ENCODE assay signal across 17 cellular contexts in the genomic region with DNA sequence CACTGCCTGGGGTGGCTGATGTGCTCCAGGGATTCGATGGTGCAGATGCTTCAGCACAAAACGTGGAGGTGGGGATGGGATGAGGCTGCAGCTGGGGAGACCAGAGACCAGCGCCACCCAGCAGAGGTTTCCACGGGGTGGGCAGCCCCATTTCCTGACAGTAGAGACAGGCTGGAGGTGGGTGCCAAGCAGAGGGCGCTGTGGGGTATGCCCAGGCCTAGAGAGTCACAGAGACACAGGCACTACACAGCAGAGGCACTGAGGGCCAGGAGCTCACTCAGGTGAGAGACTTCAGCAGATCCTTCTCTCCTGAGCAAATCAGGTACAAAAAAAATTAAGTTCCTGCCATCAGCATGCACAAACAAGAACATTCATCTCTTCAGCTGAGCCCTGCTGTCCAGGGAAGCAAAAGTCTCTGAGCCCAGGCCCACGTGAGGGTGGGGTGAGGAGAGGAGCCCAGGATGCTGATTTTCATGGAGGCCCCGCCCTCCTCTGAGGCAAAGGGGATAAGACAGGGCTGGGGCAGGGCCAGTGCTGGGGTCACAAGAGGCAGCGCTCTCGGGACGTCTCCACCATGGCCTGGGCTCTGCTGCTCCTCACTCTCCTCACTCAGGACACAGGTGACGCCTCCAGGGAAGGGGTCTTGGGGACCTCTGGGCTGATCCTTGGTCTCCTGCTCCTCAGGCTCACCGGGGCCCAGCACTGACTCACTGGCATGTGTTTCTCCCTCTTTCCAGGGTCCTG. TPM values are rescaled to one million over a fixed set of nuclear protein-coding genes. Genes with fewer than 3 reads are reported as not detected.
DNase-seq lines count a peak whose midpoint lies in the region; ATAC-seq and TF ChIP-seq lines count a peak whose summit lies in the region.
"Had no signal": no experiment of that assay in that cellular context is flagged by ENCODE, and none has a peak within 500 bp of the region (broad histone marks: within the 10 kb centered on the region; RNA-seq: fewer than 3 reads in every experiment).

No MANE protein-coding gene starts in this region.

- H3K9me3 Mint-ChIP-seq in endodermal cell: no peaks in the 10 kb centered on the region
- no peaks in the 10 kb centered on the region for H3K9me3 Mint-ChIP-seq in stimulated activated memory B cell treated with anti-CD40 and anti-IgM and Interleukin-4, amounts not matched to agents 10 μg/mL and 1 μg/mL and 100 μg/mL, for 72 hours
- no peaks in the 10 kb centered on the region for H3K9me3 Mint-ChIP-seq in stimulated activated naive CD8-positive, alpha-beta T cell treated with anti-CD3 and anti-CD28 coated beads, Interleukin-15, amount 100 ng/mL, for 72 hours
- H3K9me3 Mint-ChIP-seq: CD14-positive monocyte had no signal

- H3K4me1 Mint-ChIP-seq in endodermal cell: no peaks in the 10 kb centered on the region
- H3K4me1 Mint-ChIP-seq in stimulated activated memory B cell treated with anti-CD40 and anti-IgM and Interleukin-4, amounts not matched to agents 10 μg/mL and 1 μg/mL and 100 μg/mL, for 72 hours: peaks cover 40% of the 10 kb centered on the region
- H3K4me1 Mint-ChIP-seq in stimulated activated naive CD8-positive, alpha-beta T cell treated with anti-CD3 and anti-CD28 coated beads, Interleukin-15, amount 100 ng/mL, for 72 hours: no peaks in the 10 kb centered on the region

- H3K9ac ChIP-seq in Loucy (ENCODE audit: low read depth, low read length, poor library complexity, severe bottlenecking) (no peak overlapping the region), endodermal cell (ENCODE audit: extremely low read depth, low read length, poor library complexity, severe bottlenecking) (no peak overlapping the region)

- H3K4me2 ChIP-seq in Loucy (ENCODE audit: low read depth, low read length, poor library complexity, severe bottlenecking): no peak overlapping the region

- no peaks in the 10 kb centered on the region for H3K36me3 Mint-ChIP-seq in endodermal cell (ENCODE audit: low read depth)
- no peaks in the 10 kb centered on the region for H3K36me3 Mint-ChIP-seq in stimulated activated memory B cell treated with anti-CD40 and anti-IgM and Interleukin-4, amounts not matched to agents 10 μg/mL and 1 μg/mL and 100 μg/mL, for 72 hours
- H3K36me3 Mint-ChIP-seq: CD14-positive monocyte had no signal

- H3K27me3 Mint-ChIP-seq in endodermal cell (ENCODE audit: insufficient read depth): peaks cover 83% of the 10 kb centered on the region
- H3K27me3 Mint-ChIP-seq in stimulated activated memory B cell treated with anti-CD40 and anti-IgM and Interleukin-4, amounts not matched to agents 10 μg/mL and 1 μg/mL and 100 μg/mL, for 72 hours: no peaks in the 10 kb centered on the region
- H3K27me3 Mint-ChIP-seq in stimulated activated naive CD8-positive, alpha-beta T cell treated with anti-CD3 and anti-CD28 coated beads, Interleukin-15, amount 100 ng/mL, for 72 hours: no peaks in the 10 kb centered on the region

- H3K4me1 ChIP-seq in right cardiac atrium (ENCODE audit: control insufficient read depth, insufficient read depth, low read length) (no peaks in the 10 kb centered on the region), heart right ventricle (peaks cover 0 to 5% (median 0%) of the 10 kb centered on the region in 9 donors), Loucy (ENCODE audit: insufficient read depth, low read length, poor library complexity, severe bottlenecking) (peaks cover 4% of the 10 kb centered on the region), endodermal cell (ENCODE audit: control insufficient read depth, insufficient read depth, low read length) (no peaks in the 10 kb centered on the region)

- H3K36me3 ChIP-seq in heart right ventricle (no peaks in the 10 kb centered on the region), Loucy (ENCODE audit: insufficient read depth, low read length) (no peaks in the 10 kb centered on the region), endodermal cell (ENCODE audit: control insufficient read depth, insufficient read depth, low read length) (no peaks in the 10 kb centered on the region)

- no peak overlapping the region for H3K27ac Mint-ChIP-seq in endodermal cell
- no peak overlapping the region for H3K27ac Mint-ChIP-seq in stimulated activated memory B cell treated with anti-CD40 and anti-IgM and Interleukin-4, amounts not matched to agents 10 μg/mL and 1 μg/mL and 100 μg/mL, for 72 hours
- no peak overlapping the region for H3K27ac Mint-ChIP-seq in stimulated activated naive CD8-positive, alpha-beta T cell treated with anti-CD3 and anti-CD28 coated beads, Interleukin-15, amount 100 ng/mL, for 72 hours

- H3K27me3 ChIP-seq in right cardiac atrium (ENCODE audit: control insufficient read depth, insufficient read depth) (no peaks in the 10 kb centered on the region), heart right ventricle (peaks cover 0 to 13% (median 4%) of the 10 kb centered on the region in 7 donors), Loucy (ENCODE audit: insufficient read depth, low read length, poor library complexity, severe bottlenecking) (no peaks in the 10 kb centered on the region), endodermal cell (ENCODE audit: control insufficient read depth, insufficient read depth, low read length, poor library complexity, severe bottlenecking) (peaks cover 11% of the 10 kb centered on the region)

- no peak for ATAC-seq in right cardiac atrium
- no peak for ATAC-seq in heart right ventricle
- ATAC-seq in stimulated activated memory B cell treated with anti-CD40 and anti-IgM and Interleukin-4, amounts not matched to agents 10 μg/mL and 1 μg/mL and 100 μg/mL, for 72 hours: no peak
- ATAC-seq in GM21528 (IDR thresholded peaks at IDR 0.05; ENCODE audit: low FRiP score, unreplicated experiment): no peak
- no peak for ATAC-seq in GM21737 (IDR thresholded peaks at IDR 0.05; ENCODE audit: unreplicated experiment)
- no peak for ATAC-seq in stimulated activated naive CD8-positive, alpha-beta T cell treated with anti-CD3 and anti-CD28 coated beads, Interleukin-15, amount 100 ng/mL, for 72 hours

- TF ChIP-seq CTCF in heart right ventricle (IDR thresholded peaks at IDR 0.05) (no peak), Loucy (conservative IDR thresholded peaks at IDR 0.05; ENCODE audit: low read length) (peak; percentile 51), endodermal cell (conservative IDR thresholded peaks at IDR 0.05) (peak; percentile 31)

- peak in 2 of 3 donors; percentile 43 to 45 for DNase-seq in right cardiac atrium
- DNase-seq in heart right ventricle: no peak
- peak; percentile 69 for DNase-seq in endodermal cell
- no peak for DNase-seq in stimulated activated naive CD8-positive, alpha-beta T cell treated with anti-CD3 and anti-CD28 coated beads, Interleukin-15, amount 100 ng/mL, for 72 hours
- DNase-seq: DMS 273 treated with DMSO at 0.1 percent for 48 hours, EL, NCI-H1930, NCI-H2171 treated with DMSO at 0.1 percent for 48 hours, NCI-H446 treated with DMSO at 0.1 percent for 48 hours, NCI-H774 had no signal

- WGBS in right cardiac atrium: 81% methylated on average over 12 of the region's 12 CpGs
- WGBS in heart right ventricle, 2 donors: 73 to 81% methylated on average over 12 of the region's 12 CpGs
- whole genome bisulfite sequencing in endodermal cell (ENCODE audit: insufficient coverage in 1 of 2, insufficient read length in 1 of 2), 2 experiments: 81 to 88% methylated on average over 7 to 11 of the region's 12 CpGs

- no peak overlapping the region for H3K4me3 Mint-ChIP-seq in endodermal cell
- peak overlapping the region; percentile 30 for H3K4me3 Mint-ChIP-seq in stimulated activated memory B cell treated with anti-CD40 and anti-IgM and Interleukin-4, amounts not matched to agents 10 μg/mL and 1 μg/mL and 100 μg/mL, for 72 hours
- no peak overlapping the region for H3K4me3 Mint-ChIP-seq in stimulated activated naive CD8-positive, alpha-beta T cell treated with anti-CD3 and anti-CD28 coated beads, Interleukin-15, amount 100 ng/mL, for 72 hours
- H3K4me3 Mint-ChIP-seq: CD14-positive monocyte had no signal

- H3K9me3 ChIP-seq in right cardiac atrium (ENCODE audit: control insufficient read depth, low read length) (no peaks in the 10 kb centered on the region), heart right ventricle (no peaks in the 10 kb centered on the region), Loucy (ENCODE audit: insufficient read depth, low read depth, low read length) (no peaks in the 10 kb centered on the region), endodermal cell (ENCODE audit: control insufficient read depth, low read length) (no peaks in the 10 kb centered on the region)

- H3K9me2 ChIP-seq in Loucy (replicated peaks; ENCODE audit: low read depth, low read length): no peaks in the 10 kb centered on the region

- no peak overlapping the region for H3K27ac ChIP-seq in right cardiac atrium (ENCODE audit: low read length)
- no peak overlapping the region for H3K27ac ChIP-seq in heart right ventricle
- H3K27ac ChIP-seq in endodermal cell (ENCODE audit: low read depth, low read length): no peak overlapping the region
- H3K27ac ChIP-seq: HL-60 had no signal

- no peak overlapping the region for H3K4me3 ChIP-seq in right cardiac atrium (ENCODE audit: low read length)
- no peak overlapping the region for H3K4me3 ChIP-seq in heart right ventricle
- H3K4me3 ChIP-seq in Loucy (ENCODE audit: low read length, poor library complexity, severe bottlenecking): no peak overlapping the region
- no peak overlapping the region for H3K4me3 ChIP-seq in endodermal cell (ENCODE audit: low read length)

- intact Hi-C loops in right cardiac atrium (cut with DNase I): no loop called here
- intact Hi-C loops in heart right ventricle (cut with DNase I): no loop called here

- H2AFZ ChIP-seq in Loucy (ENCODE audit: low read length): peak overlapping the region; percentile 32; the same call in 1 of the 2 replicates

- no peaks in the 10 kb centered on the region for H3F3A ChIP-seq in Loucy (ENCODE audit: low read depth)

- H3K79me2 ChIP-seq in Loucy (ENCODE audit: insufficient read depth, low read length): no peaks in the 10 kb centered on the region

- no peaks in the 10 kb centered on the region for H4K20me1 ChIP-seq in Loucy (ENCODE audit: insufficient read depth, low read length, poor library complexity, severe bottlenecking)

RNA-seq across cellular contexts. Expression of a gene that starts 53.1 kb away (rescaled TPM):
- total RNA-seq in right cardiac atrium (not detected), heart right ventricle (not detected), endodermal cell (not detected)
- polyA plus RNA-seq in right cardiac atrium (not detected), heart right ventricle (not detected)
- not detected for polyA plus RNA-seq in endodermal cell (2013, experiment 1 of 2)
- polyA plus RNA-seq in endodermal cell (2013, experiment 2 of 2): not detected
- total RNA-seq: A673 had no signal
- polyA plus RNA-seq: CD14-positive monocyte had no signal

Comparison
In these comparisons a context has a peak if more than half of its experiments do, and no peak if none do; other contexts are left out.
1. DNase-seq: peak in right cardiac atrium (2 of 3) and endodermal cell (single experiment); none in heart right ventricle (0 of 2) and stimulated activated naive CD8-positive, alpha-beta T cell treated with anti-CD3 and anti-CD28 coated beads, Interleukin-15, amount 100 ng/mL, for 72 hours (0 of 2).
2. CTCF ChIP-seq: peak in Loucy (single experiment) and endodermal cell (single experiment); none in heart right ventricle (0 of 9).